ENCODE assay signal across 8 cellular contexts in the genomic region with DNA sequence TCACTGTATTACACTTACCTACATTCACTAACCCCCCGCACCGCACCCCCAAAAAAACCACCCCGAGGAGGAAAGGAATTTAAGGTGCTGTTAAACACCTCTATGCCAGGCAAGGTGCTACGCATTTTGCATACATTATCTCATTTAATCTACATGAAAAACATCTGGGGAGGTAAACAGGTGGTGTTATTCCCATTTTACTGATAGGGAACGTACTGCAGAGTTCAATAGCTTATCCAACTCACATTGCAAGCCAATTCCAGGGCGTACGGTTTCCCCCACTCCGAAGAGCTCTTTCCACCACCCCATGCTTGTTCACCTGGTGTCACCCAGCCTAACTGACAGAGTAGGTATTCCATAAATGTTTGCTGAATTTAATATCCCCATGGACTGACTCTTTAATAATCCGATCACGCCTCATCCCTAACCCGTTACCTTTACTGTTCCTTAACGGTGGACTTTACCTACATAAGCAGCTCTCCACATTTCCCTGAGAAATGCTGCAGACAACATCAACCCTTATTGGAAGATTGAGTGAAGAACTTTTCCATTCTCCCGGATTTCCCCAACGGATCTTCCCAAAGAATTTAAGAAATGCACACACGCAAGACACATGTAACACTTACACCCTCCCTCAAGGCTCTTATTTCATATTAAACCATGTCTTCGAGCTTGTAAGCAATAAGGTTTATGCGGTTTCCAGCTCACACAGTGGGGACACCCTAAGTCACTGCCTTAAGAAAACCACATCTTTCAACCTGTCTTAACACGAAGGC. TPM values are rescaled to one million over a fixed set of nuclear protein-coding genes. Genes with fewer than 3 reads are reported as not detected.
A peak's percentile ranks its signal among the peaks of the same experiment; 100 is the strongest.
DNase-seq lines count a peak whose midpoint lies in the region; ATAC-seq and TF ChIP-seq lines count a peak whose summit lies in the region.

No MANE protein-coding gene starts in this region.

- H3K4me2 ChIP-seq in H9 (ENCODE audit: insufficient read depth, insufficient read length, low read length) = peak overlapping the region; percentile 98

- no peak overlapping the region for H2AFZ ChIP-seq in H9 (ENCODE audit: low read length)

- peak overlapping the region in 2 of 3 experiments; percentile 7 to 9; a peak in 2 of 7 replicates for H3K27ac Mint-ChIP-seq in H9
- no peak overlapping the region for H3K27ac Mint-ChIP-seq in progenitor cell of endocrine pancreas

- H3K27me3 ChIP-seq in H9 (ENCODE audit: insufficient read depth, low read length) = no peaks in the 10 kb centered on the region; the same call in 1 of the 2 replicates

- peaks cover 2% of the 10 kb centered on the region; the same call in 1 of the 2 replicates for H3K4me1 ChIP-seq in H9 (ENCODE audit: insufficient read depth, low read length)

- H2BK15ac ChIP-seq in H9 (ENCODE audit: low read depth, low read length) = no peak overlapping the region

- no peak overlapping the region for H3K23ac ChIP-seq in H9 (ENCODE audit: insufficient read length, low read depth, low read length)

- H4K91ac ChIP-seq in H9 (ENCODE audit: insufficient read length, low read depth, low read length) = no peak overlapping the region

- peak overlapping the region; percentile 61 for H3K9ac ChIP-seq in H9 (ENCODE audit: extremely low read depth, insufficient read length, low read length)

- no peak overlapping the region for H3K56ac ChIP-seq in H9 (ENCODE audit: insufficient read length, low read depth, low read length)

- H3K79me2 ChIP-seq in H9 (ENCODE audit: insufficient read depth, low read length) = peaks cover 2% of the 10 kb centered on the region; the same call in 1 of the 2 replicates

- H3K18ac ChIP-seq in H9 (ENCODE audit: insufficient read length, low read depth, low read length) = no peak overlapping the region

- H2BK5ac ChIP-seq in H9 (ENCODE audit: insufficient read length, low read length) = no peak overlapping the region

- H3K4ac ChIP-seq in H9 (ENCODE audit: low read depth, low read length) = no peak overlapping the region

- H2BK120ac ChIP-seq in H9 (ENCODE audit: low read depth, low read length, poor library complexity, severe bottlenecking) = no peak overlapping the region

- H3K27me3 Mint-ChIP-seq in H9 (ENCODE audit: low read depth) = peaks cover 13% of the 10 kb centered on the region
- H3K27me3 Mint-ChIP-seq in progenitor cell of endocrine pancreas = peaks cover 7% of the 10 kb centered on the region

- ATAC-seq in HG03342 (IDR thresholded peaks at IDR 0.05; ENCODE audit: unreplicated experiment) = no peak
- no peak for ATAC-seq in GM21515 (IDR thresholded peaks at IDR 0.05; ENCODE audit: unreplicated experiment)

- 100% methylated on average over 2 of the region's 18 CpGs for WGBS in H9 (ENCODE audit: extremely low coverage, insufficient read length, low lambda C conversion rate)

- H3K23me2 ChIP-seq in H9 (ENCODE audit: insufficient read length, low read depth, low read length, poor library complexity, severe bottlenecking) = peaks cover 11% of the 10 kb centered on the region

- H3K4me3 Mint-ChIP-seq in H9 (peak overlapping the region; percentile 80 to 87), progenitor cell of endocrine pancreas (ENCODE audit: low read depth) (peak overlapping the region; percentile 65)

- no peak overlapping the region for H3K27ac ChIP-seq in H9 (ENCODE audit: insufficient read length, low read depth, low read length)
- peak overlapping the region; percentile 91 for H3K27ac ChIP-seq in VCaP

- H3K14ac ChIP-seq in H9 (ENCODE audit: insufficient read depth, low read length) = no peak overlapping the region

- H3K79me1 ChIP-seq in H9 (ENCODE audit: insufficient read depth, low read depth, low read length, poor library complexity, severe bottlenecking) = peaks cover 10% of the 10 kb centered on the region

- H4K20me1 ChIP-seq in H9 (ENCODE audit: control insufficient read depth, insufficient read depth, insufficient read length) = no peaks in the 10 kb centered on the region

- no peak overlapping the region for H2BK20ac ChIP-seq in H9 (ENCODE audit: low read depth, low read length, poor library complexity, severe bottlenecking)

- no peaks in the 10 kb centered on the region for H3K9me3 ChIP-seq in H9 (ENCODE audit: control insufficient read depth, low read depth, low read length)

- no peak overlapping the region for H4K8ac ChIP-seq in H9 (replicated peaks; ENCODE audit: insufficient read length, low read depth, low read length)

- H3T11ph ChIP-seq in H9 (ENCODE audit: low read length) = no peak overlapping the region

- no peak overlapping the region for H2AK5ac ChIP-seq in H9 (ENCODE audit: insufficient read length, low read length)

- peaks cover 23 to 30% of the 10 kb centered on the region in 2 experiments for H3K4me1 Mint-ChIP-seq in H9
- peaks cover 16% of the 10 kb centered on the region for H3K4me1 Mint-ChIP-seq in progenitor cell of endocrine pancreas (ENCODE audit: low read depth)

- TF ChIP-seq CTCF in H9 (conservative IDR thresholded peaks at IDR 0.05) (no peak), VCaP (conservative IDR thresholded peaks at IDR 0.05) (no peak), fibroblast of pulmonary artery (IDR thresholded peaks at IDR 0.05; ENCODE audit: low read length, missing control alignments) (no peak), progenitor cell of endocrine pancreas (IDR thresholded peaks at IDR 0.05; ENCODE audit: unreplicated experiment) (no peak)

- H3K9me3 Mint-ChIP-seq in H9 (peaks cover 9 to 13% of the 10 kb centered on the region in 2 experiments), progenitor cell of endocrine pancreas (ENCODE audit: low read depth) (peaks cover 13% of the 10 kb centered on the region)

- H3K4me3 ChIP-seq in fibroblast of pulmonary artery (replicated peaks; ENCODE audit: low read depth, low read length) = peak overlapping the region; percentile 76

- no peak overlapping the region for H4K5ac ChIP-seq in H9 (ENCODE audit: insufficient read length, low read depth, low read length)

- DNase-seq in Ammon's horn (ENCODE audit: low spot score) (peak; percentile 14), H9 (no peak), fibroblast of pulmonary artery (ENCODE audit: low read depth) (peak; percentile 73), progenitor cell of endocrine pancreas (ENCODE audit: low spot score, unreplicated experiment) (no peak), COR-L47 (lab: John Stamatoyannopoulos, UW) (no peak)

- H2BK12ac ChIP-seq in H9 (ENCODE audit: insufficient read length, low read depth, low read length) = no peak overlapping the region

- H3K36me3 Mint-ChIP-seq in H9 (ENCODE audit: insufficient read depth in 1 of 3, low read depth in 3 of 3) (peaks cover 0 to 14% (median 7%) of the 10 kb centered on the region in 3 experiments; a peak in 5 of 7 replicates), progenitor cell of endocrine pancreas (ENCODE audit: insufficient read depth) (no peaks in the 10 kb centered on the region)

RNA-seq across cellular contexts. Expression of gene RAPH1, which starts 1.2 kb away (rescaled TPM):
- total RNA-seq in H9 (2021) = 17.1 and 17.8 TPM in 2 replicates
- total RNA-seq in progenitor cell of endocrine pancreas = 19.9 and 21.7 TPM in 2 replicates

Comparison
In these comparisons a context has a peak if more than half of its experiments do, and no peak if none do; other contexts are left out.
1. DNase-seq: peak in Ammon's horn (single experiment) and fibroblast of pulmonary artery (single experiment); none in H9 (single experiment), progenitor cell of endocrine pancreas (single experiment) and COR-L47 (single experiment).